ENCODE assay signal across 8 cellular contexts in the genomic region with DNA sequence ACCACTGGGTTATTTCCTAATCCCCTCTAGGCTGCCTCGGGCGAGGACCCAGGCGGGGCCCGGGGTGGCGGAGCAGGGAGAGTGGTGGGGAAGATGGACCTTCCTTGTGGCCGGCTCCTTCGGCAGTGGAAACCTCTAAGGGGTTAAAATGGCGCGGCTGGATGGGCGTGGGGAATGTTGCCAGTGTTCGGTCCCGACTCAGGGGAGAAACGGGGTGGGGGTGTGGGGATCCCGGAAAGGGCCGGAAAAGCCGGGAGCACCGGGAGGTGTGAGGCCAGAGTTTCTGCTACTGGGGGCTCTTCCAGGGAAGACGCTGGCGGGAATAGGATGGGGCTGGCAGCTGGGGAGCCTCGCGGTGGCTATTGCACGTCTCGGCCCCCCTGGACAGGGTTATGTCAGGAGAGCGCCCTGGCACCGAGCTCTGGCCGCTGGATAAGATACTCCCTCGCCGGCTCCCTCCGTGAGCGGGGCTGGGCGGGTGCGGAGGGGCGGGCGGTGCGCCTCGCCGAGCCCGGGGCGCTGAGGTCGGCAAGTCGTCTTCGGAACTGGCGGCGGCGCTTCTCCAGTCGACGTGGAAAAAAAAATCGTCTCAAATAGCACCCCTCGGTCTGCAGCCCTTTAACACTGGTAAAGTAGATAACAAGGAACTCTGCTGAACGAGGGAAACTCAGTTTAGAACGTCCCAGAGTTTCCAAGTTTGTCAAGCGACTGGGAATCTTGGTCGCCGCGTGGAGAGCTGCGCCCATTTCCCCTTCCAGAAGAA.
A peak's percentile ranks its signal among the peaks of the same experiment; 100 is the strongest.
DNase-seq lines count a peak whose midpoint lies in the region; ATAC-seq and TF ChIP-seq lines count a peak whose summit lies in the region.

No MANE protein-coding gene starts in this region.

- no peak overlapping the region for H3T11ph ChIP-seq in H9 (ENCODE audit: low read length)

- no peak overlapping the region for H4K91ac ChIP-seq in H9 (ENCODE audit: insufficient read length, low read depth, low read length)

- H2BK5ac ChIP-seq in H9 (ENCODE audit: insufficient read length, low read length), result no peak overlapping the region

- peak overlapping the region; percentile 50 to 65 for H3K4me3 ChIP-seq in SK-N-SH (ENCODE audit: low read depth in 2 of 2, low read length in 1 of 2)
- H3K4me3 ChIP-seq in colonic mucosa, result peak overlapping the region; percentile 35
- H3K4me3 ChIP-seq in lower lobe of right lung, result peak overlapping the region; percentile 57
- H3K4me3 ChIP-seq in suprapubic skin, result peak overlapping the region; percentile 59

- H3K79me2 ChIP-seq in H9 (ENCODE audit: insufficient read depth, low read length) (no peaks in the 10 kb centered on the region), SK-N-SH (ENCODE audit: insufficient read depth) (no peaks in the 10 kb centered on the region)

- H3K79me1 ChIP-seq in H9 (ENCODE audit: insufficient read depth, low read depth, low read length, poor library complexity, severe bottlenecking), result no peaks in the 10 kb centered on the region

- H2AFZ ChIP-seq in H9 (ENCODE audit: low read length) (no peak overlapping the region), SK-N-SH (ENCODE audit: low read depth) (peak overlapping the region; percentile 92; the same call in 1 of the 2 replicates)

- peak; percentile 64 for DNase-seq in H9
- peak; percentile 77 for DNase-seq in SK-N-SH
- DNase-seq in colonic mucosa, result peak; percentile 29
- peak; percentile 58 for DNase-seq in lower lobe of right lung
- DNase-seq in suprapubic skin (ENCODE audit: low spot score in 2 of 2), result peak in 1 of 2 donors; percentile 81

- H3K9me2 ChIP-seq in SK-N-SH, result no peaks in the 10 kb centered on the region

- peak overlapping the region; percentile 50 to 82 for H3K4me3 Mint-ChIP-seq in H9

- H3K18ac ChIP-seq in H9 (ENCODE audit: insufficient read length, low read depth, low read length), result no peak overlapping the region

- no peak for ATAC-seq in lower lobe of right lung
- no peak for ATAC-seq in HG03039 (IDR thresholded peaks at IDR 0.05; ENCODE audit: unreplicated experiment)
- no peak for ATAC-seq in HG02973 (IDR thresholded peaks at IDR 0.05; ENCODE audit: unreplicated experiment)
- ATAC-seq in GM19328 (IDR thresholded peaks at IDR 0.05; ENCODE audit: unreplicated experiment), result no peak

- no peak overlapping the region for H3K14ac ChIP-seq in H9 (ENCODE audit: insufficient read depth, low read length)

- H4K8ac ChIP-seq in H9 (replicated peaks; ENCODE audit: insufficient read length, low read depth, low read length), result no peak overlapping the region

- WGBS in H9 (ENCODE audit: extremely low coverage, insufficient read length, low lambda C conversion rate), result no CpG with 5 or more reads among the region's 56 CpGs
- 31% methylated on average over 26 of the region's 56 CpGs for WGBS in SK-N-SH (ENCODE audit: low lambda C conversion rate)
- 1% methylated on average over 53 of the region's 56 CpGs for WGBS in suprapubic skin

- no peak for TF ChIP-seq POLR2A in suprapubic skin (IDR thresholded peaks at IDR 0.05)

- H3K27me3 ChIP-seq in H9 (ENCODE audit: insufficient read depth, low read length) (peaks cover 88% of the 10 kb centered on the region), SK-N-SH (ENCODE audit: insufficient read depth) (no peaks in the 10 kb centered on the region), colonic mucosa (peaks cover 52% of the 10 kb centered on the region), lower lobe of right lung (ENCODE audit: low read depth) (peaks cover 57% of the 10 kb centered on the region), suprapubic skin (peaks cover 63% of the 10 kb centered on the region)

- H2AK5ac ChIP-seq in H9 (ENCODE audit: insufficient read length, low read length), result no peak overlapping the region

- no peak overlapping the region for H3K56ac ChIP-seq in H9 (ENCODE audit: insufficient read length, low read depth, low read length)

- H3K27ac ChIP-seq in H9 (ENCODE audit: insufficient read length, low read depth, low read length), result no peak overlapping the region
- H3K27ac ChIP-seq in SK-N-SH (ENCODE audit: low read depth in 2 of 2, low read length in 1 of 2), result peak overlapping the region in 1 of 2 experiments; percentile 36; a peak in 1 of 4 replicates
- no peak overlapping the region for H3K27ac ChIP-seq in colonic mucosa
- H3K27ac ChIP-seq in lower lobe of right lung, result peak overlapping the region; percentile 74
- H3K27ac ChIP-seq in suprapubic skin, result peak overlapping the region; percentile 64

- TF ChIP-seq EP300 in SK-N-SH (IDR thresholded peaks at IDR 0.05; ENCODE audit: borderline replicate concordance in 1 of 2, low read depth in 1 of 2, low read length in 1 of 2) (no peak), suprapubic skin (IDR thresholded peaks at IDR 0.05) (no peak)

- TF ChIP-seq CTCF in H9 (conservative IDR thresholded peaks at IDR 0.05) (no peak), SK-N-SH (IDR thresholded peaks at IDR 0.05) (no peak), colonic mucosa (IDR thresholded peaks at IDR 0.05) (no peak), lower lobe of right lung (IDR thresholded peaks at IDR 0.05) (no peak), suprapubic skin (IDR thresholded peaks at IDR 0.05) (no peak)

- H4K20me1 ChIP-seq in H9 (ENCODE audit: control insufficient read depth, insufficient read depth, insufficient read length) (no peaks in the 10 kb centered on the region), SK-N-SH (ENCODE audit: insufficient read depth) (no peaks in the 10 kb centered on the region)

- no peak overlapping the region for H3K4ac ChIP-seq in H9 (ENCODE audit: low read depth, low read length)

- peaks cover 94% of the 10 kb centered on the region for H3K27me3 Mint-ChIP-seq in H9 (ENCODE audit: low read depth)

- no peaks in the 10 kb centered on the region; a peak in 1 of 7 replicates for H3K36me3 Mint-ChIP-seq in H9 (ENCODE audit: insufficient read depth in 1 of 3, low read depth in 3 of 3)

- POLR2A ChIA-PET in SK-N-SH (lab: Yijun Ruan, JAX), result interaction anchor here (0.6 kb wide), 1 partner anchor 133 kb away, joined by 6 read pairs; no protein-coding TSS in a partner anchor

- no peak overlapping the region for H3K27ac Mint-ChIP-seq in H9

- H3K36me3 ChIP-seq in SK-N-SH (replicated peaks in 1 of 2; ENCODE audit: control insufficient read depth in 1 of 2, insufficient read depth in 2 of 2, low read length in 1 of 2) (no peaks in the 10 kb centered on the region), colonic mucosa (no peaks in the 10 kb centered on the region), lower lobe of right lung (no peaks in the 10 kb centered on the region), suprapubic skin (no peaks in the 10 kb centered on the region)

- CTCF ChIA-PET in SK-N-SH (lab: Yijun Ruan, JAX), result interaction anchor here (1.0 to 1.4 kb wide), 2 partner anchors 46 to 191 kb away, joined by 4 to 5 read pairs; no protein-coding TSS in a partner anchor

- H3K4me2 ChIP-seq in H9 (ENCODE audit: insufficient read depth, insufficient read length, low read length) (peak overlapping the region; percentile 77), SK-N-SH (peak overlapping the region; percentile 87)

- H3F3A ChIP-seq in SK-N-SH (replicated peaks; ENCODE audit: insufficient read depth), result peaks cover 3% of the 10 kb centered on the region

- H2BK15ac ChIP-seq in H9 (ENCODE audit: low read depth, low read length), result no peak overlapping the region

- no peak overlapping the region for H2BK120ac ChIP-seq in H9 (ENCODE audit: low read depth, low read length, poor library complexity, severe bottlenecking)

- peaks cover 56 to 66% of the 10 kb centered on the region in 2 experiments for H3K4me1 Mint-ChIP-seq in H9

- no peak overlapping the region for H2BK20ac ChIP-seq in H9 (ENCODE audit: low read depth, low read length, poor library complexity, severe bottlenecking)

- no peak overlapping the region for H3K23ac ChIP-seq in H9 (ENCODE audit: insufficient read length, low read depth, low read length)

- peaks cover 48% of the 10 kb centered on the region for H3K23me2 ChIP-seq in H9 (ENCODE audit: insufficient read length, low read depth, low read length, poor library complexity, severe bottlenecking)

- H3K4me1 ChIP-seq in H9 (ENCODE audit: insufficient read depth, low read length), result peaks cover 3% of the 10 kb centered on the region; the same call in 1 of the 2 replicates
- peaks cover 6 to 7% of the 10 kb centered on the region in 2 experiments; a peak in 2 of 4 replicates for H3K4me1 ChIP-seq in SK-N-SH (ENCODE audit: control insufficient read depth in 1 of 2, insufficient read depth in 2 of 2, low read depth in 1 of 2, low read length in 1 of 2)
- peaks cover 29% of the 10 kb centered on the region for H3K4me1 ChIP-seq in colonic mucosa
- peaks cover 47% of the 10 kb centered on the region for H3K4me1 ChIP-seq in lower lobe of right lung
- peaks cover 53% of the 10 kb centered on the region for H3K4me1 ChIP-seq in suprapubic skin

- H2BK12ac ChIP-seq in H9 (ENCODE audit: insufficient read length, low read depth, low read length), result no peak overlapping the region

- H3K9ac ChIP-seq in H9 (ENCODE audit: extremely low read depth, insufficient read length, low read length), result no peak overlapping the region
- peak overlapping the region; percentile 58; the same call in 1 of the 2 replicates for H3K9ac ChIP-seq in SK-N-SH
- peak overlapping the region; percentile 61 to 64 for H3K9ac ChIP-seq in colonic mucosa (ENCODE audit: low read depth in 2 of 2, low read length in 2 of 2)

- H3K9me3 ChIP-seq in H9 (ENCODE audit: control insufficient read depth, low read depth, low read length), result no peaks in the 10 kb centered on the region
- H3K9me3 ChIP-seq in SK-N-SH, result no peaks in the 10 kb centered on the region
- no peaks in the 10 kb centered on the region for H3K9me3 ChIP-seq in colonic mucosa
- H3K9me3 ChIP-seq in lower lobe of right lung, result no peaks in the 10 kb centered on the region
- no peaks in the 10 kb centered on the region for H3K9me3 ChIP-seq in suprapubic skin

- no peak for TF ChIP-seq RAD21 in SK-N-SH (IDR thresholded peaks at IDR 0.05; ENCODE audit: low read length)

- H4K5ac ChIP-seq in H9 (ENCODE audit: insufficient read length, low read depth, low read length), result no peak overlapping the region

- intact Hi-C loops in colonic mucosa (cut with DNase I), result no loop called here
- intact Hi-C loops in lower lobe of right lung (cut with DNase I), result no loop called here

- H3K9me3 Mint-ChIP-seq in H9, result peaks cover 0 to 6% of the 10 kb centered on the region in 2 experiments; a peak in 3 of 5 replicates

TF ChIP-seq in SK-N-SH, 30 proteins besides CTCF, POLR2A, EP300 and RAD21 (continues in another document):
- no peak for TF ChIP-seq JUND (IDR thresholded peaks at IDR 0.05)
- no peak for TF ChIP-seq TEAD4 (IDR thresholded peaks at IDR 0.05; ENCODE audit: borderline replicate concordance, insufficient read depth)
- no peak for TF ChIP-seq POLR2AphosphoS5 (IDR thresholded peaks at IDR 0.05; ENCODE audit: low read depth, low read length)
- TF ChIP-seq RCOR1 (IDR thresholded peaks at IDR 0.05; ENCODE audit: low read length), result no peak
- TF ChIP-seq FOXM1 (IDR thresholded peaks at IDR 0.05; ENCODE audit: low read depth), result no peak
- no peak for TF ChIP-seq FOXJ3 (CRISPR knock-in tag; IDR thresholded peaks at IDR 0.05)
- TF ChIP-seq RXRA (IDR thresholded peaks at IDR 0.05; ENCODE audit: borderline replicate concordance, low read depth), result no peak
- 0 out of 2 replicates have a peak, but pooled peaks have one; percentile 2 for TF ChIP-seq NFIC (IDR thresholded peaks at IDR 0.05; ENCODE audit: borderline replicate concordance)
- TF ChIP-seq TAF1 (IDR thresholded peaks at IDR 0.05; ENCODE audit: borderline replicate concordance, low read depth, low read length), result no peak

Comparison
In these comparisons a context has a peak if more than half of its experiments do, and no peak if none do; other contexts are left out.
1. H3K27ac ChIP-seq: peak in lower lobe of right lung (single experiment) and suprapubic skin (single experiment); none in H9 (single experiment) and colonic mucosa (single experiment).
2. Peak in every context shown above with its lines, with median percentiles within 50 percentile points of each other: H3K4me3 ChIP-seq.